In genomic region chr5:153818626-153819025, GRCh38 we compare ENCODE assay signal across 16 cellular contexts.
DNase-seq lines count a peak whose midpoint lies in the region; ATAC-seq and TF ChIP-seq lines count a peak whose summit lies in the region.
"Had no signal": no experiment of that assay in that cellular context is flagged by ENCODE, and none has a peak within 500 bp of the region (broad histone marks: within the 10 kb centered on the region; RNA-seq: fewer than 3 reads in every experiment).

No MANE protein-coding gene starts in this region.

- H3K9ac ChIP-seq in SK-N-SH: no peak overlapping the region

- no peaks in the 10 kb centered on the region for H3K9me2 ChIP-seq in SK-N-SH

- peaks cover 0 to 22% of the 10 kb centered on the region in 2 experiments; a peak in 1 of 4 replicates for H3K4me1 ChIP-seq in SK-N-SH (ENCODE audit: control insufficient read depth in 1 of 2, insufficient read depth in 2 of 2, low read depth in 1 of 2, low read length in 1 of 2)
- H3K4me1 ChIP-seq in foreskin keratinocyte: no peaks in the 10 kb centered on the region
- H3K4me1 ChIP-seq: A549 had no signal

- CTCF ChIA-PET in SK-N-SH (lab: Yijun Ruan, JAX): no interaction called here

- no peaks in the 10 kb centered on the region for H3F3A ChIP-seq in SK-N-SH (replicated peaks; ENCODE audit: insufficient read depth)

- POLR2A ChIA-PET in SK-N-SH (lab: Yijun Ruan, JAX): no interaction called here

- H4K20me1 ChIP-seq in SK-N-SH (ENCODE audit: insufficient read depth): no peaks in the 10 kb centered on the region

- TF ChIP-seq RAD21 in SK-N-SH (IDR thresholded peaks at IDR 0.05; ENCODE audit: low read length): no peak

- no peak overlapping the region for H3K4me3 ChIP-seq in AG10803 (ENCODE audit: low read length)
- no peak overlapping the region for H3K4me3 ChIP-seq in SK-N-SH (ENCODE audit: low read depth in 2 of 2, low read length in 1 of 2)
- no peak overlapping the region for H3K4me3 ChIP-seq in WERI-Rb-1 (ENCODE audit: low read depth, low read length)
- H3K4me3 ChIP-seq: A549, GM23338, SJSA1 had no signal

- H3K27ac ChIP-seq in SK-N-SH (ENCODE audit: low read depth in 2 of 2, low read length in 1 of 2) (no peak overlapping the region), foreskin keratinocyte (no peak overlapping the region), WERI-Rb-1 (no peak overlapping the region)
- H3K27ac ChIP-seq: A549, C4-2B, SJSA1 had no signal

- H3K4me2 ChIP-seq in SK-N-SH: no peak overlapping the region
- H3K4me2 ChIP-seq: A549, GM23338 had no signal

- ATAC-seq in foreskin keratinocyte (peak; percentile 64), GM19351 (IDR thresholded peaks at IDR 0.05; ENCODE audit: unreplicated experiment) (no peak), left lobe of liver (no peak)
- ATAC-seq: A549, GM23338 had no signal

- 69% methylated on average over 2 of the region's 2 CpGs for whole genome bisulfite sequencing in SK-N-SH (ENCODE audit: low lambda C conversion rate)

- H3K27me3 ChIP-seq in SK-N-SH (ENCODE audit: insufficient read depth) (no peaks in the 10 kb centered on the region), foreskin keratinocyte (peaks cover under 1% of the 10 kb centered on the region), WERI-Rb-1 (ENCODE audit: insufficient read depth, low read depth, severe bottlenecking) (no peaks in the 10 kb centered on the region)
- H3K27me3 ChIP-seq: SJSA1 had no signal

- TF ChIP-seq CTCF in AG10803 (conservative IDR thresholded peaks at IDR 0.05; ENCODE audit: low read length): no peak
- TF ChIP-seq CTCF in SK-N-SH (IDR thresholded peaks at IDR 0.05): no peak
- TF ChIP-seq CTCF in foreskin keratinocyte (conservative IDR thresholded peaks at IDR 0.05): no peak
- TF ChIP-seq CTCF in WERI-Rb-1 (IDR thresholded peaks at IDR 0.05; ENCODE audit: low read depth, low read length): no peak

- H3K36me3 ChIP-seq in SK-N-SH (replicated peaks in 1 of 2; ENCODE audit: control insufficient read depth in 1 of 2, insufficient read depth in 2 of 2, low read length in 1 of 2): no peaks in the 10 kb centered on the region
- no peaks in the 10 kb centered on the region for H3K36me3 ChIP-seq in WERI-Rb-1
- H3K36me3 ChIP-seq: SJSA1 had no signal

- peak in 1 of 2 experiments; percentile 46; a peak in 1 of 4 replicates for TF ChIP-seq EP300 in SK-N-SH (IDR thresholded peaks at IDR 0.05; ENCODE audit: borderline replicate concordance in 1 of 2, low read depth in 1 of 2, low read length in 1 of 2)

- no peaks in the 10 kb centered on the region for H3K9me3 ChIP-seq in SK-N-SH
- no peaks in the 10 kb centered on the region for H3K9me3 ChIP-seq in WERI-Rb-1 (ENCODE audit: severe bottlenecking)
- H3K9me3 ChIP-seq: A549, SJSA1 had no signal

- no peak overlapping the region for H2AFZ ChIP-seq in SK-N-SH (ENCODE audit: low read depth)
- H2AFZ ChIP-seq: GM23338 had no signal

- DNase-seq in AG10803 (ENCODE audit: low read depth) (peak; percentile 34), HCEC 1CT (peak; percentile 40), SK-N-SH (no peak), foreskin keratinocyte (peak in 1 of 2 donors; percentile 39), WERI-Rb-1 (no peak), left lobe of liver (ENCODE audit: low spot score) (no peak)
- DNase-seq: DMS 273 treated with DMSO at 0.1 percent for 48 hours; NCI-H1105; NCI-H1694 treated with DMSO at 0.1 percent for 48 hours; NCI-H69; NK-92 treated with Interleukin-12 subunit alpha and Interleukin-12 subunit beta, amount 100 ng/mL, for 24 hours had no signal

- H3K79me2 ChIP-seq in SK-N-SH (ENCODE audit: insufficient read depth): no peaks in the 10 kb centered on the region

TF ChIP-seq in SK-N-SH, 30 proteins besides CTCF, POLR2A, EP300 and RAD21 (continues in another document):
- no peak for TF ChIP-seq RFX5 (IDR thresholded peaks at IDR 0.05; ENCODE audit: low read length)
- no peak for TF ChIP-seq IRF3 (IDR thresholded peaks at IDR 0.05; ENCODE audit: low read depth, low read length)
- TF ChIP-seq FOXM1 (IDR thresholded peaks at IDR 0.05; ENCODE audit: low read depth): no peak
- TF ChIP-seq TAF1 (IDR thresholded peaks at IDR 0.05; ENCODE audit: borderline replicate concordance, low read depth, low read length): no peak
- 0 out of 2 replicates have a peak, but pooled peaks have one; percentile 32 for TF ChIP-seq MAX (IDR thresholded peaks at IDR 0.05; ENCODE audit: low read depth)
- no peak for TF ChIP-seq NRF1 (IDR thresholded peaks at IDR 0.05; ENCODE audit: low read depth, low read length)
- no peak for TF ChIP-seq ELF1 (IDR thresholded peaks at IDR 0.05)
- TF ChIP-seq NFIC (IDR thresholded peaks at IDR 0.05; ENCODE audit: borderline replicate concordance): no peak; the same call in 1 of the 2 replicates
- no peak for TF ChIP-seq POLR2AphosphoS5 (IDR thresholded peaks at IDR 0.05; ENCODE audit: low read depth, low read length)
- TF ChIP-seq PBX3 (IDR thresholded peaks at IDR 0.05): peak; percentile 68
- TF ChIP-seq USF1 (IDR thresholded peaks at IDR 0.05; ENCODE audit: borderline replicate concordance, low read depth): no peak
- TF ChIP-seq MXI1 (IDR thresholded peaks at IDR 0.05; ENCODE audit: low read depth, low read length): no peak
- peak; percentile 55; the same call in 1 of the 2 replicates for TF ChIP-seq TCF12 (IDR thresholded peaks at IDR 0.05)
- TF ChIP-seq TEAD4 (IDR thresholded peaks at IDR 0.05; ENCODE audit: borderline replicate concordance, insufficient read depth): no peak
- no peak for TF ChIP-seq FOXJ3 (CRISPR knock-in tag; IDR thresholded peaks at IDR 0.05)
- TF ChIP-seq SIN3A (IDR thresholded peaks at IDR 0.05; ENCODE audit: borderline replicate concordance, low read depth, low read length): no peak
- peak; percentile 65 for TF ChIP-seq JUND (IDR thresholded peaks at IDR 0.05)
- no peak for TF ChIP-seq YY1 (IDR thresholded peaks at IDR 0.05; ENCODE audit: low read depth)
- no peak for TF ChIP-seq REST (IDR thresholded peaks at IDR 0.05; ENCODE audit: low read depth, low read length)

Comparison
In these comparisons a context has a peak if more than half of its experiments do, and no peak if none do; other contexts are left out.
1. DNase-seq: peak in AG10803 (single experiment) and HCEC 1CT (single experiment); none in SK-N-SH (single experiment), WERI-Rb-1 (single experiment) and left lobe of liver (single experiment).